ENCODE assay signal across 2 cellular contexts in the genomic region with DNA sequence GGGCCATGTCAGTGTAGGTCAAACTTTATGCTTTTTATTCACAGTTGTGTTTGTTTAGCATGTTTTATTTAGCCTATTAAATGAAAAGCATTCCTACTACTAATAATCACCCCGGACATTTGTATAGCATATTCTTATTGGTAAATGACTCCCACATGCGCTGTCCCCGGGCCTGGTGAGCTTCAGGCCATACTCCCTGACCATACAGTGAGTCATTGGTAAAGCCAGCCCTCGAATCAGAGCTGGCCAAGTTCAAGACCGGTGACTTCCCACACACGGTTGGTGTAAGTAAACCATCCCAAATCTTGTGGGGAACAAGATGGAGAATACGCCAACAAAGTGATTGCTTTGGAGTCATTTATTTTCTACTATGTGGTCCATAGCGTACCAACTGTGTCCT.
TF ChIP-seq lines count a peak whose summit lies in the region.

No MANE protein-coding gene starts in this region.

TF ChIP-seq in SK-N-SH treated with all-trans-retinoic acid at 6 μM for 48 hours, 23 proteins besides CTCF, POLR2A, EP300 and RAD21 (continued from another document):
- TF ChIP-seq, protein P1, sequence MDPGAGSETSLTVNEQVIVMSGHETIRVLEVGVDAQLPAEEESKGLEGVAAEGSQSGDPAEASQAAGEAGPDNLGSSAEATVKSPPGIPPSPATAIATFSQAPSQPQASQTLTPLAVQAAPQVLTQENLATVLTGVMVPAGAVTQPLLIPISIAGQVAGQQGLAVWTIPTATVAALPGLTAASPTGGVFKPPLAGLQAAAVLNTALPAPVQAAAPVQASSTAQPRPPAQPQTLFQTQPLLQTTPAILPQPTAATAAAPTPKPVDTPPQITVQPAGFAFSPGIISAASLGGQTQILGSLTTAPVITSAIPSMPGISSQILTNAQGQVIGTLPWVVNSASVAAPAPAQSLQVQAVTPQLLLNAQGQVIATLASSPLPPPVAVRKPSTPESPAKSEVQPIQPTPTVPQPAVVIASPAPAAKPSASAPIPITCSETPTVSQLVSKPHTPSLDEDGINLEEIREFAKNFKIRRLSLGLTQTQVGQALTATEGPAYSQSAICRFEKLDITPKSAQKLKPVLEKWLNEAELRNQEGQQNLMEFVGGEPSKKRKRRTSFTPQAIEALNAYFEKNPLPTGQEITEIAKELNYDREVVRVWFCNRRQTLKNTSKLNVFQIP (CRISPR knock-in tag; IDR thresholded peaks at IDR 0.05; ENCODE audit: borderline replicate concordance, low read depth), result no peak
- no peak for TF ChIP-seq ZC3H10 (CRISPR knock-in tag; IDR thresholded peaks at IDR 0.05)
- TF ChIP-seq GLIS3 (CRISPR knock-in tag; IDR thresholded peaks at IDR 0.05), result no peak
- TF ChIP-seq, protein P2, sequence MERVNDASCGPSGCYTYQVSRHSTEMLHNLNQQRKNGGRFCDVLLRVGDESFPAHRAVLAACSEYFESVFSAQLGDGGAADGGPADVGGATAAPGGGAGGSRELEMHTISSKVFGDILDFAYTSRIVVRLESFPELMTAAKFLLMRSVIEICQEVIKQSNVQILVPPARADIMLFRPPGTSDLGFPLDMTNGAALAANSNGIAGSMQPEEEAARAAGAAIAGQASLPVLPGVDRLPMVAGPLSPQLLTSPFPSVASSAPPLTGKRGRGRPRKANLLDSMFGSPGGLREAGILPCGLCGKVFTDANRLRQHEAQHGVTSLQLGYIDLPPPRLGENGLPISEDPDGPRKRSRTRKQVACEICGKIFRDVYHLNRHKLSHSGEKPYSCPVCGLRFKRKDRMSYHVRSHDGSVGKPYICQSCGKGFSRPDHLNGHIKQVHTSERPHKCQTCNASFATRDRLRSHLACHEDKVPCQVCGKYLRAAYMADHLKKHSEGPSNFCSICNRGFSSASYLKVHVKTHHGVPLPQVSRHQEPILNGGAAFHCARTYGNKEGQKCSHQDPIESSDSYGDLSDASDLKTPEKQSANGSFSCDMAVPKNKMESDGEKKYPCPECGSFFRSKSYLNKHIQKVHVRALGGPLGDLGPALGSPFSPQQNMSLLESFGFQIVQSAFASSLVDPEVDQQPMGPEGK (CRISPR knock-in tag; IDR thresholded peaks at IDR 0.05; ENCODE audit: borderline replicate concordance), result no peak
- no peak for TF ChIP-seq CSDC2 (CRISPR knock-in tag; IDR thresholded peaks at IDR 0.05)

TF ChIP-seq in SK-N-SH, 30 proteins besides CTCF, POLR2A, EP300 and RAD21 (continued from another document):
- TF ChIP-seq, protein P3, sequence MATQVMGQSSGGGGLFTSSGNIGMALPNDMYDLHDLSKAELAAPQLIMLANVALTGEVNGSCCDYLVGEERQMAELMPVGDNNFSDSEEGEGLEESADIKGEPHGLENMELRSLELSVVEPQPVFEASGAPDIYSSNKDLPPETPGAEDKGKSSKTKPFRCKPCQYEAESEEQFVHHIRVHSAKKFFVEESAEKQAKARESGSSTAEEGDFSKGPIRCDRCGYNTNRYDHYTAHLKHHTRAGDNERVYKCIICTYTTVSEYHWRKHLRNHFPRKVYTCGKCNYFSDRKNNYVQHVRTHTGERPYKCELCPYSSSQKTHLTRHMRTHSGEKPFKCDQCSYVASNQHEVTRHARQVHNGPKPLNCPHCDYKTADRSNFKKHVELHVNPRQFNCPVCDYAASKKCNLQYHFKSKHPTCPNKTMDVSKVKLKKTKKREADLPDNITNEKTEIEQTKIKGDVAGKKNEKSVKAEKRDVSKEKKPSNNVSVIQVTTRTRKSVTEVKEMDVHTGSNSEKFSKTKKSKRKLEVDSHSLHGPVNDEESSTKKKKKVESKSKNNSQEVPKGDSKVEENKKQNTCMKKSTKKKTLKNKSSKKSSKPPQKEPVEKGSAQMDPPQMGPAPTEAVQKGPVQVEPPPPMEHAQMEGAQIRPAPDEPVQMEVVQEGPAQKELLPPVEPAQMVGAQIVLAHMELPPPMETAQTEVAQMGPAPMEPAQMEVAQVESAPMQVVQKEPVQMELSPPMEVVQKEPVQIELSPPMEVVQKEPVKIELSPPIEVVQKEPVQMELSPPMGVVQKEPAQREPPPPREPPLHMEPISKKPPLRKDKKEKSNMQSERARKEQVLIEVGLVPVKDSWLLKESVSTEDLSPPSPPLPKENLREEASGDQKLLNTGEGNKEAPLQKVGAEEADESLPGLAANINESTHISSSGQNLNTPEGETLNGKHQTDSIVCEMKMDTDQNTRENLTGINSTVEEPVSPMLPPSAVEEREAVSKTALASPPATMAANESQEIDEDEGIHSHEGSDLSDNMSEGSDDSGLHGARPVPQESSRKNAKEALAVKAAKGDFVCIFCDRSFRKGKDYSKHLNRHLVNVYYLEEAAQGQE (IDR thresholded peaks at IDR 0.05; ENCODE audit: low read depth, low read length), result no peak
- TF ChIP-seq, protein P4, sequence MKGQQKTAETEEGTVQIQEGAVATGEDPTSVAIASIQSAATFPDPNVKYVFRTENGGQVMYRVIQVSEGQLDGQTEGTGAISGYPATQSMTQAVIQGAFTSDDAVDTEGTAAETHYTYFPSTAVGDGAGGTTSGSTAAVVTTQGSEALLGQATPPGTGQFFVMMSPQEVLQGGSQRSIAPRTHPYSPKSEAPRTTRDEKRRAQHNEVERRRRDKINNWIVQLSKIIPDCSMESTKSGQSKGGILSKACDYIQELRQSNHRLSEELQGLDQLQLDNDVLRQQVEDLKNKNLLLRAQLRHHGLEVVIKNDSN (IDR thresholded peaks at IDR 0.05; ENCODE audit: borderline replicate concordance, low read depth), result no peak
- TF ChIP-seq, protein P5, sequence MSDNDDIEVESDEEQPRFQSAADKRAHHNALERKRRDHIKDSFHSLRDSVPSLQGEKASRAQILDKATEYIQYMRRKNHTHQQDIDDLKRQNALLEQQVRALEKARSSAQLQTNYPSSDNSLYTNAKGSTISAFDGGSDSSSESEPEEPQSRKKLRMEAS (IDR thresholded peaks at IDR 0.05; ENCODE audit: low read depth), result no peak
- TF ChIP-seq TAF1 (IDR thresholded peaks at IDR 0.05; ENCODE audit: borderline replicate concordance, low read depth, low read length) (no peak), TEAD4 (IDR thresholded peaks at IDR 0.05; ENCODE audit: borderline replicate concordance, insufficient read depth) (no peak)
